Comparison of ENCODE assay signal across 13 cellular contexts in the genomic region with DNA sequence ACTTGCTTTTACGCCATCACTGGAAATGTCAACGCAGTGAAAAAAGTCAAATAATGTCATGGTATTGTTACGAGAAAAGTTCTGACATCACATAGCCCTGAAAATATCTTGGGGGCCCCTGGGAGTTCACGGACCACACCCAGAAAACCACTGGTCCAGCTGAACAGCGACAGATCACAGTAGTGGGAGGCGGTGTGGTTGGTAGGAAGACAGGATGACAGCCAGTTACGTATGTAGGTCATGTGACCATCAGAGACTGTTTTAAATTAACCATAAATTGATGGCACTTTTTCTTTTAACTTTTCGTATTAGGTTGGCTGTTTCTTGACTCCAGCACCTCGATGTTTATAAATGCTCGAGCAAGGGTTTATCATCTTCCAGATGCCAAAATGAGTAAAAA. TPM values are rescaled to one million over a fixed set of nuclear protein-coding genes. Genes with fewer than 3 reads are reported as not detected.
DNase-seq lines count a peak whose midpoint lies in the region; ATAC-seq and TF ChIP-seq lines count a peak whose summit lies in the region.
"Had no signal": no experiment of that assay in that cellular context is flagged by ENCODE, and none has a peak within 500 bp of the region (broad histone marks: within the 10 kb centered on the region; RNA-seq: fewer than 3 reads in every experiment).

No MANE protein-coding gene starts in this region.

- H3K4me1 Mint-ChIP-seq in natural killer cell (no peaks in the 10 kb centered on the region), immature natural killer cell (peaks cover 4 to 8% of the 10 kb centered on the region in 2 donors)
- no peaks in the 10 kb centered on the region for H3K4me1 Mint-ChIP-seq in natural killer cell treated with Interleukin-12 subunit alpha and Interleukin-12 subunit beta and Interleukin-15 and Interleukin-18, amount 100 ng/mL, for 72 hours (ENCODE audit: low read depth in 2 of 2)
- H3K4me1 Mint-ChIP-seq in central memory CD8-positive, alpha-beta T cell, result peaks cover 5% of the 10 kb centered on the region
- H3K4me1 Mint-ChIP-seq: B cell had no signal

- no peak for TF ChIP-seq CTCF in natural killer cell (IDR thresholded peaks at IDR 0.05)

- intact Hi-C loops in natural killer cell (cut with micrococcal nuclease), result no loop called here

- no peak overlapping the region for H3K4me3 Mint-ChIP-seq in natural killer cell
- no peak overlapping the region for H3K4me3 Mint-ChIP-seq in natural killer cell treated with Interleukin-12 subunit alpha and Interleukin-12 subunit beta and Interleukin-15 and Interleukin-18, amount 100 ng/mL, for 72 hours
- H3K4me3 Mint-ChIP-seq in central memory CD8-positive, alpha-beta T cell, result no peak overlapping the region
- no peak overlapping the region for H3K4me3 Mint-ChIP-seq in immature natural killer cell
- H3K4me3 Mint-ChIP-seq: B cell; CD4-positive, alpha-beta T cell; HFFc6 had no signal

- H3K9me3 Mint-ChIP-seq in natural killer cell (no peaks in the 10 kb centered on the region), immature natural killer cell (no peaks in the 10 kb centered on the region)
- no peaks in the 10 kb centered on the region for H3K9me3 Mint-ChIP-seq in natural killer cell treated with Interleukin-12 subunit alpha and Interleukin-12 subunit beta and Interleukin-15 and Interleukin-18, amount 100 ng/mL, for 72 hours
- H3K9me3 Mint-ChIP-seq in central memory CD8-positive, alpha-beta T cell, result no peaks in the 10 kb centered on the region
- H3K9me3 Mint-ChIP-seq: CD4-positive, alpha-beta T cell; HFFc6 had no signal

- DNase-seq in natural killer cell, result no peak
- no peak for DNase-seq in natural killer cell treated with Interleukin-12 subunit alpha and Interleukin-12 subunit beta and Interleukin-15 and Interleukin-18, amount 100 ng/mL, for 72 hours (ENCODE audit: low spot score)
- DNase-seq in central memory CD8-positive, alpha-beta T cell (ENCODE audit: low spot score in 2 of 2), result no peak
- peak in 2 of 3 donors; percentile 19 to 32 for DNase-seq in immature natural killer cell
- DNase-seq in NCI-H526 (lab: John Stamatoyannopoulos, UW), result no peak
- no peak for DNase-seq in NCI-H2196 (lab: John Stamatoyannopoulos, UW; ENCODE audit: unreplicated experiment)
- DNase-seq: C1 segment of cervical spinal cord; CD4-positive, alpha-beta T cell; DMS79; HFFc6 had no signal

- H3K27me3 Mint-ChIP-seq in natural killer cell (ENCODE audit: low read depth in 2 of 2), result no peaks in the 10 kb centered on the region
- no peaks in the 10 kb centered on the region for H3K27me3 Mint-ChIP-seq in natural killer cell treated with Interleukin-12 subunit alpha and Interleukin-12 subunit beta and Interleukin-15 and Interleukin-18, amount 100 ng/mL, for 72 hours
- H3K27me3 Mint-ChIP-seq in central memory CD8-positive, alpha-beta T cell, result no peaks in the 10 kb centered on the region
- no peaks in the 10 kb centered on the region for H3K27me3 Mint-ChIP-seq in immature natural killer cell (ENCODE audit: low read depth in 3 of 3)
- H3K27me3 Mint-ChIP-seq: B cell; CD4-positive, alpha-beta T cell had no signal

- H3K36me3 Mint-ChIP-seq in natural killer cell, result peaks cover 18% of the 10 kb centered on the region
- H3K36me3 Mint-ChIP-seq in natural killer cell treated with Interleukin-12 subunit alpha and Interleukin-12 subunit beta and Interleukin-15 and Interleukin-18, amount 100 ng/mL, for 72 hours, result peaks cover 13% of the 10 kb centered on the region
- peaks cover 26% of the 10 kb centered on the region for H3K36me3 Mint-ChIP-seq in central memory CD8-positive, alpha-beta T cell (ENCODE audit: insufficient read depth)
- H3K36me3 Mint-ChIP-seq in immature natural killer cell, result peaks cover 11 to 38% (median 22%) of the 10 kb centered on the region in 3 donors

- H3K27ac Mint-ChIP-seq in natural killer cell (peak overlapping the region in 1 of 2 donors; percentile 31), immature natural killer cell (peak overlapping the region in 2 of 6 donors; percentile 38 to 77)
- H3K27ac Mint-ChIP-seq in natural killer cell treated with Interleukin-12 subunit alpha and Interleukin-12 subunit beta and Interleukin-15 and Interleukin-18, amount 100 ng/mL, for 72 hours, result no peak overlapping the region
- no peak overlapping the region for H3K27ac Mint-ChIP-seq in central memory CD8-positive, alpha-beta T cell (ENCODE audit: low read depth)
- H3K27ac Mint-ChIP-seq: B cell; CD4-positive, alpha-beta T cell; HFFc6 had no signal

- ATAC-seq in natural killer cell (peak in 2 of 3 donors; percentile 44 to 46), HG03354 (IDR thresholded peaks at IDR 0.05; ENCODE audit: poor library complexity, severe bottlenecking, unreplicated experiment) (no peak)
- ATAC-seq in natural killer cell treated with Interleukin-12 subunit alpha and Interleukin-12 subunit beta and Interleukin-15 and Interleukin-18, amount 100 ng/mL, for 72 hours, result no peak
- ATAC-seq in central memory CD8-positive, alpha-beta T cell (replicated peaks; ENCODE audit: extremely low read depth, poor library complexity, severe bottlenecking), result peak; percentile 67
- ATAC-seq: GM12878 had no signal

RNA-seq across cellular contexts. Expression of a gene that starts 11.9 kb away (rescaled TPM):
- 10 to 100 TPM in 1 of 3 donors, 1 to 10 TPM in 2; 7.3 to 11.9 (median 7.5) TPM for total RNA-seq in natural killer cell
- total RNA-seq in natural killer cell treated with Interleukin-12 subunit alpha and Interleukin-12 subunit beta and Interleukin-15 and Interleukin-18, amount 100 ng/mL, for 72 hours, result 10 to 100 TPM; 13.1 to 22.6 TPM
- polyA plus RNA-seq in immature natural killer cell, result 10 to 100 TPM; 17.1 to 25.2 (median 21.8) TPM

Comparison
In these comparisons a context has a peak if more than half of its experiments do, and no peak if none do; other contexts are left out.
1. ATAC-seq: peak in natural killer cell (2 of 3) and central memory CD8-positive, alpha-beta T cell (single experiment); none in natural killer cell treated with Interleukin-12 subunit alpha and Interleukin-12 subunit beta and Interleukin-15 and Interleukin-18, amount 100 ng/mL, for 72 hours (0 of 2) and HG03354 (single experiment).
2. DNase-seq: peak in immature natural killer cell (2 of 3); none in natural killer cell (single experiment), natural killer cell treated with Interleukin-12 subunit alpha and Interleukin-12 subunit beta and Interleukin-15 and Interleukin-18, amount 100 ng/mL, for 72 hours (single experiment), central memory CD8-positive, alpha-beta T cell (0 of 2), NCI-H526 (0 of 2) and NCI-H2196 (single experiment).